Comparison of ENCODE assay signal across 14 cellular contexts in the genomic region with DNA sequence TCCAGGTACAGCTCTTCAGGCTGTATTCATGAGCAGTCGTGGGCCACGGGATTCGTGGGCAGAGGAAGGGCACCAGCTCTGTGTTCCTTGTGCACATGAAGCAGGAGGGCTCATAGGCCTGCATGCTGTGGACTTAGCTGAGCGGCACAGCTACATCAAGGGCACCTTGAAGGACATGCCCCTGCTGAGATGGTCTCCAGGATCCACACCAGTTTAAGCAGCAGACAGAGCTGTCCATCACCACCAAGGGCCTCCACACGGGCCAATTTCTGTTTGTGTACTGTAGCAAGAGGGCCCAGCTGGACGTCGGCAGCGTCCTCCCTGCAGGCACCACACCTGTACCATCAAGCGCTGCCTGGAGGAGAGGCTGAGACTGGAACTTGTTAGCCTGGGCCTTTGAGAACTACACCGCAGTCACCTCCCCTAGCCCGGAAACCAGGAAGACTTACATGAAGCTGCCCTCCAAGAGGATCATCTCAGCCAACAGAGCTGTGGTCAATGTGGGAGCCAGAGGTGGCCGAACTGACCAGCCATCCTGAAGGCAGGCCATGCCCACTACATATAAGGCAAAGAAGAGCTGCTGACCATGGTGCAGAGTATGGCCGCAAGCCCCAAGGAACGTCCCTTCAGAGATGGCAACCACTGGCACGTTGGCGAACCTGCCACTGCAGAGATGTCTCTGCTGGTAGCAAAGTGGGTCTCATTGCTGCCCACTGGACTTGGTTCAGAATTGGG. TPM values are rescaled to one million over a fixed set of nuclear protein-coding genes. Genes with fewer than 3 reads are reported as not detected.
DNase-seq lines count a peak whose midpoint lies in the region; ATAC-seq, FAIRE-seq and TF ChIP-seq lines count a peak whose summit lies in the region.
"Had no signal": no experiment of that assay in that cellular context is flagged by ENCODE, and none has a peak within 500 bp of the region (broad histone marks: within the 10 kb centered on the region; RNA-seq: fewer than 3 reads in every experiment).

No MANE protein-coding gene starts in this region.

- no peak overlapping the region for H3K4me3 ChIP-seq in bronchial epithelial cell (ENCODE audit: low read depth, low read length)
- H3K4me3 ChIP-seq in parathyroid adenoma (ENCODE audit: low read depth, low read length), result no peak overlapping the region
- no peak overlapping the region for H3K4me3 ChIP-seq in Peyer's patch
- H3K4me3 ChIP-seq: esophagus squamous epithelium had no signal

- TF ChIP-seq POLR2A in Peyer's patch (IDR thresholded peaks at IDR 0.05), result no peak

- H3K9me3 ChIP-seq in parathyroid adenoma (ENCODE audit: control insufficient read depth, low read length) (no peaks in the 10 kb centered on the region), Peyer's patch (no peaks in the 10 kb centered on the region)
- H3K9me3 ChIP-seq: esophagus squamous epithelium had no signal

- no peak overlapping the region for H3K9ac ChIP-seq in parathyroid adenoma

- H3K4me2 ChIP-seq in parathyroid adenoma (ENCODE audit: low read length), result no peak overlapping the region

- H2AFZ ChIP-seq in parathyroid adenoma, result no peak overlapping the region

- peaks cover 2% of the 10 kb centered on the region for H3K36me3 ChIP-seq in bronchial epithelial cell (ENCODE audit: control insufficient read depth, insufficient read depth, low read length)
- H3K36me3 ChIP-seq in parathyroid adenoma (ENCODE audit: control insufficient read depth, insufficient read depth, low read length), result no peaks in the 10 kb centered on the region
- no peaks in the 10 kb centered on the region for H3K36me3 ChIP-seq in Peyer's patch

- peak; percentile 28 for FAIRE-seq in bronchial epithelial cell (lab: Jason Lieb, UNC)
- no peak for FAIRE-seq in GM19239 (lab: Jason Lieb, UNC)

- H3K27me3 ChIP-seq in bronchial epithelial cell (ENCODE audit: control insufficient read depth, insufficient read depth, low read length) (no peaks in the 10 kb centered on the region), parathyroid adenoma (ENCODE audit: control insufficient read depth, insufficient read depth, low read length) (no peaks in the 10 kb centered on the region), Peyer's patch (no peaks in the 10 kb centered on the region)
- H3K27me3 ChIP-seq: esophagus squamous epithelium had no signal

- H3K4me1 ChIP-seq in parathyroid adenoma (peaks cover 21% of the 10 kb centered on the region), Peyer's patch (peaks cover 0 to 35% (median 21%) of the 10 kb centered on the region in 4 donors)

- DNase-seq in NCI-H146 (lab: John Stamatoyannopoulos, UW) (peak; percentile 37), NCI-H146 treated with DMSO at 0.1 percent for 48 hours (lab: John Stamatoyannopoulos, UW; ENCODE audit: unreplicated experiment) (no peak), NCI-H69 (lab: John Stamatoyannopoulos, UW) (peak; percentile 60), bronchial epithelial cell (ENCODE audit: low read depth) (no peak), GM19239 (ENCODE audit: insufficient read length, low spot score) (no peak), Peyer's patch (no peak)
- DNase-seq: esophagus squamous epithelium; MM.1S; NCI-H446 treated with DMSO at 0.1 percent for 48 hours; stimulated activated naive B cell treated with anti-CD40 and anti-IgM and Interleukin-4, amounts not matched to agents 10 μg/mL and 1 μg/mL and 100 μg/mL, for 72 hours had no signal

- no peak for ATAC-seq in GM18502 (IDR thresholded peaks at IDR 0.05; ENCODE audit: poor library complexity, unreplicated experiment)
- ATAC-seq: SK-N-SH treated with all-trans-retinoic acid at 6 μM for 48 hours had no signal

- TF ChIP-seq CTCF in bronchial epithelial cell (IDR thresholded peaks at IDR 0.05; ENCODE audit: insufficient read depth, low read length, severe bottlenecking), result no peak
- TF ChIP-seq CTCF in parathyroid adenoma (IDR thresholded peaks at IDR 0.05), result no peak
- TF ChIP-seq CTCF in Peyer's patch (IDR thresholded peaks at IDR 0.05), result no peak

- H3K79me2 ChIP-seq in parathyroid adenoma, result no peaks in the 10 kb centered on the region

- peak overlapping the region; percentile 47 for H3K27ac ChIP-seq in parathyroid adenoma
- peak overlapping the region in 1 of 4 donors; percentile 62 for H3K27ac ChIP-seq in Peyer's patch
- H3K27ac ChIP-seq: 22Rv1 had no signal

RNA-seq across cellular contexts. Expression of a gene that starts 32.7 kb away (rescaled TPM):
- 2.8 and 7.6 TPM in 2 replicates for total RNA-seq in bronchial epithelial cell
- total RNA-seq in Peyer's patch, result 1 to 10 TPM; 3.1 to 6.6 (median 4.9) TPM

RNA-seq across cellular contexts. Expression of a gene that starts 32.7 kb away (rescaled TPM):
- 9.5 and 11.0 TPM in 2 replicates for total RNA-seq in bronchial epithelial cell
- total RNA-seq in Peyer's patch, result 10 to 100 TPM in 3 of 4 donors, 1 to 10 TPM in 1; 2.5 to 26.1 (median 22.8) TPM

RNA-seq across cellular contexts. Expression of a gene that starts 54.2 kb away (rescaled TPM):
- total RNA-seq in bronchial epithelial cell, result 221 and 272 TPM in 2 replicates
- 100 to 1,000 TPM in 3 of 4 donors, 10 to 100 TPM in 1; 89.1 to 149 (median 138) TPM for total RNA-seq in Peyer's patch

RNA-seq across cellular contexts. Expression of a gene that starts 54.2 kb away (rescaled TPM):
- total RNA-seq in bronchial epithelial cell (12.9 and 19.1 TPM in 2 replicates), Peyer's patch (10 to 100 TPM; 24.7 to 29.8 (median 27.2) TPM)

Comparison
In these comparisons a context has a peak if more than half of its experiments do, and no peak if none do; other contexts are left out.
1. DNase-seq: peak in NCI-H146 (single experiment) and NCI-H69 (single experiment); none in NCI-H146 treated with DMSO at 0.1 percent for 48 hours (single experiment), bronchial epithelial cell (single experiment), GM19239 (single experiment) and Peyer's patch (0 of 3).